ENCODE assay signal across 8 cellular contexts in the genomic region with DNA sequence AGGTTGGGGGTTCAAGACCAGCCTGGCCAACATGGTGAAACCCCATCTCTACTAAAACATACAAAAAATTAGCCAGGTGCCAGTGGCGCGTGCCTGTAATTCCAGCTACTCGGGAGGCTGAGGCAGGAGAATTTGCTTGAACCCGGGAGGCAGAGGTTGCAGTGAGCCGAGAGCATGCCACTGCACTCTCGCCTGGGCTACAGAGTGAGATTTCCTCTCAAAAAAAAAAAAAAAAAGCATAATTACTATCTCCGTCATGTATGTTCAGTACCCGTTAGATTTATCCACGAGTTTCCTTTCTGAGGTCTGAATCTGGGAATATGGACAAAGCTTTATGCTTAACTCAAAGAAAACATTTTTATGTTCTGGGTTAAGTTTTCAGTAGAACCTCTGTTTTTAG.
DNase-seq lines count a peak whose midpoint lies in the region; ATAC-seq and TF ChIP-seq lines count a peak whose summit lies in the region.
"Not testable (repeated sequence)": the region's sequence is repeated elsewhere in the genome, so short reads cannot be mapped to it uniquely, and the experiment has no call there.

No MANE protein-coding gene starts in this region.

- not testable (repeated sequence) for DNase-seq in GM12865 (ENCODE audit: low read depth); MM.1S; activated CD4-positive, alpha-beta T cell treated with anti-CD3 and anti-CD28 coated beads, Interleukin-2, amount 10 ng/mL, durations not matched to agents 24 days and 14 days; esophagus squamous epithelium (lab: John Stamatoyannopoulos, UW); osteocyte (ENCODE audit: extremely low spot score, unreplicated experiment); upper lobe of right lung

- H2AFZ ChIP-seq in MM.1S (ENCODE audit: low read length) = 0 out of 2 replicates have a peak overlapping the region, but pooled peaks have one; percentile 23

- H3K4me1 ChIP-seq in MM.1S (ENCODE audit: low read length) (peaks cover 15% of the 10 kb centered on the region), esophagus squamous epithelium (peaks cover 5 to 37% (median 15%) of the 10 kb centered on the region in 3 donors), upper lobe of right lung (peaks cover 20% of the 10 kb centered on the region)

- H3K4me3 Mint-ChIP-seq in activated CD4-positive, alpha-beta T cell treated with anti-CD3 and anti-CD28 coated beads, Interleukin-2, amount 10 ng/mL, durations not matched to agents 24 days and 14 days = peak overlapping the region; percentile 19
- not testable (repeated sequence) for H3K4me3 Mint-ChIP-seq in activated naive CD8-positive, alpha-beta T cell; osteocyte (ENCODE audit: unreplicated experiment)

- H3K9me3 Mint-ChIP-seq in activated CD4-positive, alpha-beta T cell treated with anti-CD3 and anti-CD28 coated beads, Interleukin-2, amount 10 ng/mL, durations not matched to agents 24 days and 14 days; activated naive CD8-positive, alpha-beta T cell (ENCODE audit: low read depth); osteocyte (ENCODE audit: unreplicated experiment): not testable (repeated sequence)

- not testable (repeated sequence) for H3K27ac Mint-ChIP-seq in activated CD4-positive, alpha-beta T cell treated with anti-CD3 and anti-CD28 coated beads, Interleukin-2, amount 10 ng/mL, durations not matched to agents 24 days and 14 days
- H3K27ac Mint-ChIP-seq in activated naive CD8-positive, alpha-beta T cell = peak overlapping the region; percentile 70
- peak overlapping the region; percentile 52 for H3K27ac Mint-ChIP-seq in osteocyte (ENCODE audit: unreplicated experiment)

- H3K4me3 ChIP-seq in GM12865 (ENCODE audit: low read depth, low read length) (peak overlapping the region; percentile 46), MM.1S (ENCODE audit: low read length) (peak overlapping the region; percentile 32)
- H3K4me3 ChIP-seq in esophagus squamous epithelium, upper lobe of right lung: not testable (repeated sequence)

- peak overlapping the region; percentile 45; the same call in 1 of the 2 replicates for H3K9ac ChIP-seq in MM.1S (ENCODE audit: low read length)

- not testable (repeated sequence) for TF ChIP-seq POLR2A in esophagus squamous epithelium (IDR thresholded peaks at IDR 0.05)

- intact Hi-C loops in activated CD4-positive, alpha-beta T cell treated with anti-CD3 and anti-CD28 coated beads, Interleukin-2, amount 10 ng/mL, durations not matched to agents 24 days and 14 days (cut with micrococcal nuclease) = loop anchor here (1.0 to 2.0 kb wide), 2 partner anchors 40 to 92 kb away; no protein-coding TSS in a partner anchor
- intact Hi-C loops in esophagus squamous epithelium (cut with DNase I); upper lobe of right lung (cut with DNase I): not testable (repeated sequence)

- 69 to 82% methylated on average over 8 to 9 of the region's 9 CpGs for WGBS in esophagus squamous epithelium, 2 donors

- H3K79me2 ChIP-seq in MM.1S (ENCODE audit: low read length) = not testable (repeated sequence)

- H3K4me2 ChIP-seq in MM.1S (ENCODE audit: low read depth, low read length) = peak overlapping the region; percentile 79

- peaks cover 23% of the 10 kb centered on the region for H3K4me1 Mint-ChIP-seq in activated CD4-positive, alpha-beta T cell treated with anti-CD3 and anti-CD28 coated beads, Interleukin-2, amount 10 ng/mL, durations not matched to agents 24 days and 14 days
- H3K4me1 Mint-ChIP-seq in activated naive CD8-positive, alpha-beta T cell (ENCODE audit: low read depth) = peaks cover 30% of the 10 kb centered on the region
- peaks cover 39% of the 10 kb centered on the region for H3K4me1 Mint-ChIP-seq in osteocyte (ENCODE audit: unreplicated experiment)

- H3K36me3 Mint-ChIP-seq in activated CD4-positive, alpha-beta T cell treated with anti-CD3 and anti-CD28 coated beads, Interleukin-2, amount 10 ng/mL, durations not matched to agents 24 days and 14 days (ENCODE audit: low read depth) = peaks cover 12% of the 10 kb centered on the region
- peaks cover 11% of the 10 kb centered on the region for H3K36me3 Mint-ChIP-seq in activated naive CD8-positive, alpha-beta T cell
- H3K36me3 Mint-ChIP-seq in osteocyte (ENCODE audit: unreplicated experiment) = not testable (repeated sequence)

- not testable (repeated sequence) for H3K27me3 ChIP-seq in MM.1S (replicated peaks; ENCODE audit: insufficient read depth, low read length); esophagus squamous epithelium; upper lobe of right lung

- H3F3A ChIP-seq in MM.1S (ENCODE audit: insufficient read depth, low read length) = peaks cover 10% of the 10 kb centered on the region; the same call in 1 of the 2 replicates

- not testable (repeated sequence) for H3K9me3 ChIP-seq in MM.1S (replicated peaks; ENCODE audit: insufficient read depth, low read length); esophagus squamous epithelium; upper lobe of right lung

- TF ChIP-seq CTCF in GM12865 (IDR thresholded peaks at IDR 0.05; ENCODE audit: insufficient read depth, low read depth, low read length, missing control alignments); MM.1S (IDR thresholded peaks at IDR 0.05; ENCODE audit: low read length); esophagus squamous epithelium (IDR thresholded peaks at IDR 0.05); osteocyte (IDR thresholded peaks at IDR 0.05); upper lobe of right lung (IDR thresholded peaks at IDR 0.05): not testable (repeated sequence)

- H3K9me2 ChIP-seq in MM.1S (replicated peaks; ENCODE audit: insufficient read depth, low read length) = not testable (repeated sequence)

- not testable (repeated sequence) for H3K36me3 ChIP-seq in MM.1S (replicated peaks; ENCODE audit: insufficient read depth, low read length); esophagus squamous epithelium; upper lobe of right lung

- ATAC-seq in HG02870 (IDR thresholded peaks at IDR 0.05; ENCODE audit: unreplicated experiment) = peak; percentile 10
- not testable (repeated sequence) for ATAC-seq in upper lobe of right lung

- H3K27ac ChIP-seq in MM.1S (ENCODE audit: low read length) = peak overlapping the region; percentile 75
- H3K27ac ChIP-seq in esophagus squamous epithelium = peak overlapping the region; percentile 50 to 84 (median 78)
- peak overlapping the region; percentile 7 for H3K27ac ChIP-seq in upper lobe of right lung

- not testable (repeated sequence) for H3K27me3 Mint-ChIP-seq in activated CD4-positive, alpha-beta T cell treated with anti-CD3 and anti-CD28 coated beads, Interleukin-2, amount 10 ng/mL, durations not matched to agents 24 days and 14 days; activated naive CD8-positive, alpha-beta T cell; osteocyte (ENCODE audit: unreplicated experiment)

- not testable (repeated sequence) for H4K20me1 ChIP-seq in MM.1S (ENCODE audit: insufficient read depth, low read length)

Comparison
In these comparisons a context has a peak if more than half of its experiments do, and no peak if none do; other contexts are left out.
1. H3K27ac ChIP-seq: peak in every context shown above with its lines; median percentile 78 in esophagus squamous epithelium; 75 in MM.1S; 7 in upper lobe of right lung.